Comparison of ENCODE assay signal across 19 cellular contexts in genomic region chr2:126909366-126909765, GRCh38. TPM values are rescaled to one million over a fixed set of nuclear protein-coding genes. Genes with fewer than 3 reads are reported as not detected.
DNase-seq lines count a peak whose midpoint lies in the region; ATAC-seq and TF ChIP-seq lines count a peak whose summit lies in the region.
"Had no signal": no experiment of that assay in that cellular context is flagged by ENCODE, and none has a peak within 500 bp of the region (broad histone marks: within the 10 kb centered on the region; RNA-seq: fewer than 3 reads in every experiment).

No MANE protein-coding gene starts in this region.

- H3K4me2 ChIP-seq in DOHH2 (ENCODE audit: low read length): 0 out of 2 replicates have a peak overlapping the region, but pooled peaks have one; percentile 54

- H3K4me1 ChIP-seq in DOHH2 (ENCODE audit: control insufficient read depth, low read length) (peaks cover 80% of the 10 kb centered on the region), upper lobe of right lung (no peaks in the 10 kb centered on the region)

- H3K9me3 ChIP-seq in DOHH2 (ENCODE audit: control insufficient read depth, insufficient read depth, low read length) (0 out of 2 replicates have a peak, but pooled peaks cover 6% of the 10 kb centered on the region), upper lobe of right lung (no peaks in the 10 kb centered on the region)

- no peak overlapping the region for H3K27ac Mint-ChIP-seq in natural killer cell treated with Interleukin-12 subunit alpha and Interleukin-12 subunit beta and Interleukin-15 and Interleukin-18, amount 100 ng/mL, for 72 hours
- H3K27ac Mint-ChIP-seq: IgD-negative memory B cell had no signal

- ATAC-seq in natural killer cell treated with Interleukin-12 subunit alpha and Interleukin-12 subunit beta and Interleukin-15 and Interleukin-18, amount 100 ng/mL, for 72 hours: no peak
- no peak for ATAC-seq in upper lobe of right lung
- ATAC-seq: Right ventricle myocardium inferior had no signal

- intact Hi-C loops in upper lobe of right lung (cut with DNase I): no loop called here

- H3K4me3 Mint-ChIP-seq in natural killer cell treated with Interleukin-12 subunit alpha and Interleukin-12 subunit beta and Interleukin-15 and Interleukin-18, amount 100 ng/mL, for 72 hours: no peak overlapping the region
- H3K4me3 Mint-ChIP-seq: IgD-negative memory B cell had no signal

- H3K27me3 ChIP-seq in DOHH2 (ENCODE audit: control insufficient read depth, low read length) (peaks cover 3% of the 10 kb centered on the region; the same call in 1 of the 2 replicates), upper lobe of right lung (no peaks in the 10 kb centered on the region)

- H3K9me2 ChIP-seq in DOHH2 (replicated peaks; ENCODE audit: control insufficient read depth, low read length): no peaks in the 10 kb centered on the region

- no peaks in the 10 kb centered on the region for H3K4me1 Mint-ChIP-seq in natural killer cell treated with Interleukin-12 subunit alpha and Interleukin-12 subunit beta and Interleukin-15 and Interleukin-18, amount 100 ng/mL, for 72 hours (ENCODE audit: low read depth in 2 of 2)

- DNase-seq in coronary artery (ENCODE audit: low spot score): peak; percentile 29
- peak; percentile 7 for DNase-seq in mucosa of gallbladder (ENCODE audit: low spot score)
- peak; percentile 0 for DNase-seq in ureter (ENCODE audit: low spot score)
- no peak for DNase-seq in natural killer cell treated with Interleukin-12 subunit alpha and Interleukin-12 subunit beta and Interleukin-15 and Interleukin-18, amount 100 ng/mL, for 72 hours (ENCODE audit: low spot score)
- no peak for DNase-seq in upper lobe of right lung
- no peak for DNase-seq in activated T-cell treated with anti-CD3 and anti-CD28 coated beads, Interleukin-2, amount 50 U/mL, for 1 hour
- DNase-seq: DMS53, EL, GF-D8, MV-4-11, NCI-H1105 treated with DMSO at 0.1 percent for 48 hours, NCI-H2029 treated with DMSO at 0.1 percent for 48 hours, NCI-H446 treated with DMSO at 0.1 percent for 48 hours, NCI-H526 treated with DMSO at 0.1 percent for 48 hours had no signal

- H3K27ac ChIP-seq in DOHH2 (ENCODE audit: low read depth, low read length) (peak overlapping the region; percentile 76; the same call in 1 of the 2 replicates), coronary artery (no peak overlapping the region), upper lobe of right lung (no peak overlapping the region)

- TF ChIP-seq CTCF in DOHH2 (IDR thresholded peaks at IDR 0.05; ENCODE audit: low read depth, low read length, poor library complexity, severe bottlenecking) (no peak), coronary artery (IDR thresholded peaks at IDR 0.05) (no peak), upper lobe of right lung (IDR thresholded peaks at IDR 0.05) (no peak)

- H4K20me1 ChIP-seq in DOHH2 (ENCODE audit: control insufficient read depth, insufficient read depth, low read depth, low read length): no peaks in the 10 kb centered on the region

- no peaks in the 10 kb centered on the region for H3K79me2 ChIP-seq in DOHH2 (ENCODE audit: control insufficient read depth, low read length)

- H3K4me3 ChIP-seq in DOHH2 (ENCODE audit: low read length): no peak overlapping the region
- no peak overlapping the region for H3K4me3 ChIP-seq in coronary artery
- no peak overlapping the region for H3K4me3 ChIP-seq in upper lobe of right lung

- H3K27me3 Mint-ChIP-seq in natural killer cell treated with Interleukin-12 subunit alpha and Interleukin-12 subunit beta and Interleukin-15 and Interleukin-18, amount 100 ng/mL, for 72 hours: peaks cover 3 to 8% of the 10 kb centered on the region in 2 donors

- H3F3A ChIP-seq in DOHH2 (ENCODE audit: control insufficient read depth, insufficient read depth): peaks cover 3% of the 10 kb centered on the region; the same call in 1 of the 2 replicates

- H3K36me3 Mint-ChIP-seq in natural killer cell treated with Interleukin-12 subunit alpha and Interleukin-12 subunit beta and Interleukin-15 and Interleukin-18, amount 100 ng/mL, for 72 hours: no peaks in the 10 kb centered on the region
- H3K36me3 Mint-ChIP-seq: IgD-negative memory B cell had no signal

- H3K36me3 ChIP-seq in DOHH2 (ENCODE audit: control insufficient read depth, low read length): no peaks in the 10 kb centered on the region
- no peaks in the 10 kb centered on the region for H3K36me3 ChIP-seq in upper lobe of right lung

- no peaks in the 10 kb centered on the region for H3K9me3 Mint-ChIP-seq in natural killer cell treated with Interleukin-12 subunit alpha and Interleukin-12 subunit beta and Interleukin-15 and Interleukin-18, amount 100 ng/mL, for 72 hours

RNA-seq across cellular contexts. Expression of gene TEX51, which starts 10.7 kb away (rescaled TPM):
- total RNA-seq in mucosa of gallbladder (not detected), ureter (not detected), upper lobe of right lung (not detected)
- total RNA-seq in natural killer cell treated with Interleukin-12 subunit alpha and Interleukin-12 subunit beta and Interleukin-15 and Interleukin-18, amount 100 ng/mL, for 72 hours: not detected
- total RNA-seq: M059J, Right ventricle myocardium inferior, SK-MEL-5 had no signal

Comparison
In these comparisons a context has a peak if more than half of its experiments do, and no peak if none do; other contexts are left out.
1. DNase-seq: peak in coronary artery (single experiment), mucosa of gallbladder (single experiment) and ureter (single experiment); none in natural killer cell treated with Interleukin-12 subunit alpha and Interleukin-12 subunit beta and Interleukin-15 and Interleukin-18, amount 100 ng/mL, for 72 hours (single experiment), upper lobe of right lung (single experiment) and activated T-cell treated with anti-CD3 and anti-CD28 coated beads, Interleukin-2, amount 50 U/mL, for 1 hour (single experiment).